ENCODE assay signal across 10 cellular contexts in the genomic region with DNA sequence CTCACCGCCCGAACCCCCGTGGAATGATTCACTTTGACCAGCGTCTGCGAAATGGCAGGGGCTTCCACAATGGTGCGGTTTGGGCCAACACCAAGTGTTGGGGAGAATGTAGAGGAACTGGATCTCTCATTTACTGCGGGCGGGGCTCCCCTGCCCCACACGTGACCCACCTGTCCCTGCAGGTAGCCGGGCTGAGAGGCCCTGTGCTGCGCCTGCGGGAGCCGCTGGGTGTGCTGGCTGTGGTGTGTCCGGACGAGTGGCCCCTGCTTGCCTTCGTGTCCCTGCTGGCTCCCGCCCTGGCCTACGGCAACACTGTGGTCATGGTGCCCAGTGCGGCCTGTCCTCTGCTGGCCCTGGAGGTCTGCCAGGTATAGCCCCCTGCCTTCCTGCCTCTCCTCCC. TPM values are rescaled to one million over a fixed set of nuclear protein-coding genes. Genes with fewer than 3 reads are reported as not detected.
DNase-seq lines count a peak whose midpoint lies in the region; FAIRE-seq and TF ChIP-seq lines count a peak whose summit lies in the region.
"Had no signal": no experiment of that assay in that cellular context is flagged by ENCODE, and none has a peak within 500 bp of the region (broad histone marks: within the 10 kb centered on the region; RNA-seq: fewer than 3 reads in every experiment).

No MANE protein-coding gene starts in this region.

- TF ChIP-seq EP300 in tibial nerve (IDR thresholded peaks at IDR 0.05): no peak

- H3K9me3 Mint-ChIP-seq in activated naive CD4-positive, alpha-beta T cell treated with anti-CD3 and anti-CD28 coated beads, Interleukin-2, amount 10 ng/mL, durations not matched to agents 7 days and 5 days: no peaks in the 10 kb centered on the region
- H3K9me3 Mint-ChIP-seq in activated T-helper 1 cell treated with anti-CD3 and anti-CD28 coated beads, Interleukin-12 subunit alpha, Interleukin-12 subunit beta, Interleukin-2, Interleukin-4 antibody, amounts not matched to agents 30 ng/mL and 10 ng/mL and 1 ng/mL, durations not matched to agents 14 hours and 24 hours and 36 hours: no peaks in the 10 kb centered on the region

- WGBS in tibial nerve, 2 donors: 86 to 87% methylated on average over 11 to 12 of the region's 19 CpGs

- peak overlapping the region; percentile 47 for H3K9ac ChIP-seq in keratinocyte (ENCODE audit: control insufficient read depth, extremely low read depth, insufficient read depth, low read length)

- H3K4me3 Mint-ChIP-seq in activated naive CD4-positive, alpha-beta T cell treated with anti-CD3 and anti-CD28 coated beads, Interleukin-2, amount 10 ng/mL, durations not matched to agents 7 days and 5 days: no peak overlapping the region
- no peak overlapping the region for H3K4me3 Mint-ChIP-seq in activated T-helper 1 cell treated with anti-CD3 and anti-CD28 coated beads, Interleukin-12 subunit alpha, Interleukin-12 subunit beta, Interleukin-2, Interleukin-4 antibody, amounts not matched to agents 30 ng/mL and 10 ng/mL and 1 ng/mL, durations not matched to agents 14 hours and 24 hours and 36 hours

- no peak for DNase-seq in activated naive CD4-positive, alpha-beta T cell treated with anti-CD3 and anti-CD28 coated beads, Interleukin-2, amount 10 ng/mL, durations not matched to agents 7 days and 5 days
- DNase-seq in activated naive CD4-positive, alpha-beta T cell treated with anti-CD3 and anti-CD28 coated beads, Interleukin-2, amount 50 U/mL, for 16 hours: no peak
- no peak for DNase-seq in activated T-helper 1 cell treated with anti-CD3 and anti-CD28 coated beads, Interleukin-12 subunit alpha, Interleukin-12 subunit beta, Interleukin-2, Interleukin-4 antibody, amounts not matched to agents 30 ng/mL and 10 ng/mL and 1 ng/mL, durations not matched to agents 14 hours and 24 hours and 36 hours (ENCODE audit: low spot score)
- peak; percentile 59 for DNase-seq in keratinocyte (ENCODE audit: low read depth, low spot score)
- DNase-seq in tibial nerve (ENCODE audit: low spot score in 2 of 2): no peak
- DNase-seq in foreskin melanocyte: no peak
- DNase-seq in NCI-H82 treated with DMSO at 0.1 percent for 48 hours (lab: John Stamatoyannopoulos, UW; ENCODE audit: unreplicated experiment): no peak
- no peak for DNase-seq in OCI-M2 (lab: John Stamatoyannopoulos, UW; ENCODE audit: unreplicated experiment)

- dilution Hi-C loops in keratinocyte (cut with MboI; ENCODE audit: extremely low pct_ligation_motif_present, low sequenced_read_pairs): no loop called here

- no peak for TF ChIP-seq POLR2A in tibial nerve (IDR thresholded peaks at IDR 0.05)

- H3K9me1 ChIP-seq in keratinocyte (ENCODE audit: control insufficient read depth, extremely low read depth, insufficient read depth, low read length): no peaks in the 10 kb centered on the region

- H3K4me1 Mint-ChIP-seq in activated naive CD4-positive, alpha-beta T cell treated with anti-CD3 and anti-CD28 coated beads, Interleukin-2, amount 10 ng/mL, durations not matched to agents 7 days and 5 days: peaks cover 52% of the 10 kb centered on the region
- H3K4me1 Mint-ChIP-seq in activated T-helper 1 cell treated with anti-CD3 and anti-CD28 coated beads, Interleukin-12 subunit alpha, Interleukin-12 subunit beta, Interleukin-2, Interleukin-4 antibody, amounts not matched to agents 30 ng/mL and 10 ng/mL and 1 ng/mL, durations not matched to agents 14 hours and 24 hours and 36 hours (ENCODE audit: low read depth): peaks cover 29% of the 10 kb centered on the region

- H3K9me3 ChIP-seq in keratinocyte (ENCODE audit: control insufficient read depth, low read depth, low read length) (no peaks in the 10 kb centered on the region), tibial nerve (no peaks in the 10 kb centered on the region)

- TF ChIP-seq CTCF in keratinocyte (optimal IDR thresholded peaks at IDR 0.05 in 1 of 3, IDR thresholded peaks at IDR 0.05 in 1 of 3, conservative IDR thresholded peaks at IDR 0.05 in 1 of 3; ENCODE audit: extremely low read depth in 1 of 3, insufficient read depth in 2 of 3, low read length in 3 of 3) (peak in 1 of 3 experiments; percentile 30), tibial nerve (IDR thresholded peaks at IDR 0.05) (no peak)

- peaks cover 14% of the 10 kb centered on the region for H3K36me3 Mint-ChIP-seq in activated naive CD4-positive, alpha-beta T cell treated with anti-CD3 and anti-CD28 coated beads, Interleukin-2, amount 10 ng/mL, durations not matched to agents 7 days and 5 days
- peaks cover 3% of the 10 kb centered on the region for H3K36me3 Mint-ChIP-seq in activated T-helper 1 cell treated with anti-CD3 and anti-CD28 coated beads, Interleukin-12 subunit alpha, Interleukin-12 subunit beta, Interleukin-2, Interleukin-4 antibody, amounts not matched to agents 30 ng/mL and 10 ng/mL and 1 ng/mL, durations not matched to agents 14 hours and 24 hours and 36 hours (ENCODE audit: low read depth)

- peak overlapping the region; percentile 73 for H2AFZ ChIP-seq in keratinocyte (ENCODE audit: control insufficient read depth, low read length)

- H3K27ac ChIP-seq in keratinocyte (ENCODE audit: control insufficient read depth, insufficient read depth, low read length): peak overlapping the region; percentile 69
- H3K27ac ChIP-seq in tibial nerve: peak overlapping the region in 3 of 4 donors; percentile 66 to 82 (median 82)

- no peaks in the 10 kb centered on the region for H4K20me1 ChIP-seq in keratinocyte (ENCODE audit: control insufficient read depth, extremely low read depth, insufficient read depth, low read length)

- H3K4me2 ChIP-seq in keratinocyte (ENCODE audit: control insufficient read depth, extremely low read depth, insufficient read depth, low read depth, low read length): peak overlapping the region; percentile 73

- H3K4me1 ChIP-seq in keratinocyte (ENCODE audit: control insufficient read depth, extremely low read depth, insufficient read depth, low read length): peaks cover 15% of the 10 kb centered on the region
- peaks cover 0 to 24% (median 8%) of the 10 kb centered on the region in 4 donors for H3K4me1 ChIP-seq in tibial nerve

- intact Hi-C loops in activated T-helper 1 cell treated with anti-CD3 and anti-CD28 coated beads, Interleukin-12 subunit alpha, Interleukin-12 subunit beta, Interleukin-2, Interleukin-4 antibody, amounts not matched to agents 30 ng/mL and 10 ng/mL and 1 ng/mL, durations not matched to agents 14 hours and 24 hours and 36 hours (cut with micrococcal nuclease): no loop called here

- no peaks in the 10 kb centered on the region for H3K27me3 ChIP-seq in keratinocyte (ENCODE audit: control insufficient read depth, extremely low read depth, insufficient read depth, low read length)
- no peaks in the 10 kb centered on the region for H3K27me3 ChIP-seq in tibial nerve

- peak overlapping the region; percentile 99 for H3K27ac Mint-ChIP-seq in activated naive CD4-positive, alpha-beta T cell treated with anti-CD3 and anti-CD28 coated beads, Interleukin-2, amount 10 ng/mL, durations not matched to agents 7 days and 5 days
- H3K27ac Mint-ChIP-seq in activated T-helper 1 cell treated with anti-CD3 and anti-CD28 coated beads, Interleukin-12 subunit alpha, Interleukin-12 subunit beta, Interleukin-2, Interleukin-4 antibody, amounts not matched to agents 30 ng/mL and 10 ng/mL and 1 ng/mL, durations not matched to agents 14 hours and 24 hours and 36 hours: peak overlapping the region; percentile 99

- peaks cover 0 to 2% of the 10 kb centered on the region in 2 experiments for H3K36me3 ChIP-seq in keratinocyte (ENCODE audit: control insufficient read depth in 2 of 2, extremely low read depth in 1 of 2, insufficient read depth in 2 of 2, low read length in 2 of 2)
- peaks cover 0 to 56% (median 0%) of the 10 kb centered on the region in 3 donors for H3K36me3 ChIP-seq in tibial nerve

- H3K27me3 Mint-ChIP-seq in activated naive CD4-positive, alpha-beta T cell treated with anti-CD3 and anti-CD28 coated beads, Interleukin-2, amount 10 ng/mL, durations not matched to agents 7 days and 5 days: no peaks in the 10 kb centered on the region
- H3K27me3 Mint-ChIP-seq in activated T-helper 1 cell treated with anti-CD3 and anti-CD28 coated beads, Interleukin-12 subunit alpha, Interleukin-12 subunit beta, Interleukin-2, Interleukin-4 antibody, amounts not matched to agents 30 ng/mL and 10 ng/mL and 1 ng/mL, durations not matched to agents 14 hours and 24 hours and 36 hours (ENCODE audit: insufficient read depth): no peaks in the 10 kb centered on the region

- H3K79me2 ChIP-seq in keratinocyte (ENCODE audit: control insufficient read depth, insufficient read depth, low read length): no peaks in the 10 kb centered on the region

- FAIRE-seq in keratinocyte (lab: Jason Lieb, UNC): peak; percentile 87
- FAIRE-seq: colon had no signal

- CTCF ChIA-PET in activated naive CD4-positive, alpha-beta T cell treated with anti-CD3 and anti-CD28 coated beads, Interleukin-2, amount 10 ng/mL, durations not matched to agents 7 days and 5 days (lab: Charles Lee): no interaction called here

- H3K4me3 ChIP-seq in keratinocyte (ENCODE audit: control insufficient read depth in 2 of 3, extremely low read depth in 1 of 3, insufficient read depth in 2 of 3, low read depth in 1 of 3, low read length in 3 of 3) (peak overlapping the region in 2 of 3 experiments; percentile 12 to 25), tibial nerve (no peak overlapping the region)

RNA-seq across cellular contexts. Expression of gene FLT3LG, which starts 5.8 kb away (rescaled TPM):
- total RNA-seq in activated T-helper 1 cell treated with anti-CD3 and anti-CD28 coated beads, Interleukin-12 subunit alpha, Interleukin-12 subunit beta, Interleukin-2, Interleukin-4 antibody, amounts not matched to agents 30 ng/mL and 10 ng/mL and 1 ng/mL, durations not matched to agents 14 hours and 24 hours and 36 hours: 58.4 and 65.4 TPM in 2 replicates
- polyA plus RNA-seq in keratinocyte: 0.80 to 1.7 TPM (median 1.3 TPM) in 3 replicates
- not detected for polyA plus RNA-seq in keratinocyte (2011; ENCODE audit: low read depth)
- polyA plus RNA-seq in keratinocyte (2011; cell fraction: cytosol; rRNA removed): 0.53 and 1.6 TPM in 2 replicates
- 0.76 and 0.95 TPM in 2 replicates for polyA plus RNA-seq in keratinocyte (2011; cell fraction: nucleus; rRNA removed)
- polyA plus RNA-seq in keratinocyte (2012; ENCODE audit: low replicate concordance): 0.47 and 4.0 TPM in 2 replicates
- polyA minus RNA-seq in keratinocyte: 1.2 to 4.6 TPM in 2 of 3 replicates, not detected in the other
- 2.5 TPM for polyA minus RNA-seq in keratinocyte (2011; cell fraction: cytosol; rRNA and poly(A)+ RNA removed)
- polyA minus RNA-seq in keratinocyte (2011; cell fraction: nucleus; rRNA and poly(A)+ RNA removed): 0.53 TPM in 1 of 2 replicates, not detected in the other
- total RNA-seq in tibial nerve: 10 to 100 TPM in 2 of 4 donors, 1 to 10 TPM in 2; 3.6 to 13.8 (median 8.4) TPM
- total RNA-seq: G401 had no signal

RNA-seq across cellular contexts. Expression of gene ALDH16A1, which starts 15.2 kb away (rescaled TPM):
- total RNA-seq in activated T-helper 1 cell treated with anti-CD3 and anti-CD28 coated beads, Interleukin-12 subunit alpha, Interleukin-12 subunit beta, Interleukin-2, Interleukin-4 antibody, amounts not matched to agents 30 ng/mL and 10 ng/mL and 1 ng/mL, durations not matched to agents 14 hours and 24 hours and 36 hours: 23.1 and 24.5 TPM in 2 replicates
- 7.1 to 12.2 TPM (median 9.8 TPM) in 3 replicates for polyA plus RNA-seq in keratinocyte
- polyA plus RNA-seq in keratinocyte (2011; ENCODE audit: low read depth): 4.1 TPM
- polyA plus RNA-seq in keratinocyte (2011; cell fraction: cytosol; rRNA removed): 3.8 and 12.0 TPM in 2 replicates
- polyA plus RNA-seq in keratinocyte (2011; cell fraction: nucleus; rRNA removed): 16.6 and 27.7 TPM in 2 replicates
- polyA plus RNA-seq in keratinocyte (2012; ENCODE audit: low replicate concordance): 11.2 and 20.9 TPM in 2 replicates
- 8.6 to 12.1 TPM (median 8.6 TPM) in 3 replicates for polyA minus RNA-seq in keratinocyte
- 55.1 TPM for polyA minus RNA-seq in keratinocyte (2011; cell fraction: cytosol; rRNA and poly(A)+ RNA removed)
- polyA minus RNA-seq in keratinocyte (2011; cell fraction: nucleus; rRNA and poly(A)+ RNA removed): 17.8 and 19.5 TPM in 2 replicates
- 10 to 100 TPM; 33.9 to 70.5 (median 63.5) TPM for total RNA-seq in tibial nerve

RNA-seq across cellular contexts. Expression of gene PIH1D1, which starts 16.6 kb away (rescaled TPM):
- total RNA-seq in activated T-helper 1 cell treated with anti-CD3 and anti-CD28 coated beads, Interleukin-12 subunit alpha, Interleukin-12 subunit beta, Interleukin-2, Interleukin-4 antibody, amounts not matched to agents 30 ng/mL and 10 ng/mL and 1 ng/mL, durations not matched to agents 14 hours and 24 hours and 36 hours: 124 and 126 TPM in 2 replicates
- 29.0 to 40.7 TPM (median 37.8 TPM) in 3 replicates for polyA plus RNA-seq in keratinocyte
- polyA plus RNA-seq in keratinocyte (2011; ENCODE audit: low read depth): 28.1 TPM
- 21.0 and 30.4 TPM in 2 replicates for polyA plus RNA-seq in keratinocyte (2011; cell fraction: cytosol; rRNA removed)
- polyA plus RNA-seq in keratinocyte (2011; cell fraction: nucleus; rRNA removed): 52.1 and 56.4 TPM in 2 replicates
- 37.2 and 37.3 TPM in 2 replicates for polyA plus RNA-seq in keratinocyte (2012; ENCODE audit: low replicate concordance)
- 23.7 to 31.4 TPM (median 26.2 TPM) in 3 replicates for polyA minus RNA-seq in keratinocyte
- polyA minus RNA-seq in keratinocyte (2011; cell fraction: cytosol; rRNA and poly(A)+ RNA removed): 20.5 TPM
- 8.1 and 17.3 TPM in 2 replicates for polyA minus RNA-seq in keratinocyte (2011; cell fraction: nucleus; rRNA and poly(A)+ RNA removed)
- total RNA-seq in tibial nerve: 100 to 1,000 TPM in 3 of 4 donors, 10 to 100 TPM in 1; 85.0 to 128 (median 110) TPM

RNA-seq across cellular contexts. Expression of gene RPL13A, which starts 19.2 kb away (rescaled TPM):
- total RNA-seq in activated T-helper 1 cell treated with anti-CD3 and anti-CD28 coated beads, Interleukin-12 subunit alpha, Interleukin-12 subunit beta, Interleukin-2, Interleukin-4 antibody, amounts not matched to agents 30 ng/mL and 10 ng/mL and 1 ng/mL, durations not matched to agents 14 hours and 24 hours and 36 hours: 2,876 and 2,988 TPM in 2 replicates
- polyA plus RNA-seq in keratinocyte: 1,826 to 4,676 TPM (median 3,383 TPM) in 3 replicates
- polyA plus RNA-seq in keratinocyte (2011; ENCODE audit: low read depth): 1,172 TPM
- 2,271 and 4,389 TPM in 2 replicates for polyA plus RNA-seq in keratinocyte (2011; cell fraction: cytosol; rRNA removed)
- polyA plus RNA-seq in keratinocyte (2011; cell fraction: nucleus; rRNA removed): 847 and 1,123 TPM in 2 replicates
- polyA plus RNA-seq in keratinocyte (2012; ENCODE audit: low replicate concordance): 3,372 and 3,518 TPM in 2 replicates
- polyA minus RNA-seq in keratinocyte: 834 to 2,199 TPM (median 1,514 TPM) in 3 replicates
- polyA minus RNA-seq in keratinocyte (2011; cell fraction: cytosol; rRNA and poly(A)+ RNA removed): 1,948 TPM
- 676 and 708 TPM in 2 replicates for polyA minus RNA-seq in keratinocyte (2011; cell fraction: nucleus; rRNA and poly(A)+ RNA removed)
- total RNA-seq in tibial nerve: 1,000 to 10,000 TPM; 3,111 to 3,948 (median 3,333) TPM

RNA-seq across cellular contexts. Expression of gene SLC17A7, which starts 26.9 kb away (rescaled TPM):
- 0.16 TPM in 1 of 2 replicates, not detected in the other for total RNA-seq in activated T-helper 1 cell treated with anti-CD3 and anti-CD28 coated beads, Interleukin-12 subunit alpha, Interleukin-12 subunit beta, Interleukin-2, Interleukin-4 antibody, amounts not matched to agents 30 ng/mL and 10 ng/mL and 1 ng/mL, durations not matched to agents 14 hours and 24 hours and 36 hours
- polyA plus RNA-seq in keratinocyte: 0.04 to 0.12 TPM (median 0.04 TPM) in 3 replicates
- polyA plus RNA-seq in keratinocyte (2011; ENCODE audit: low read depth): 0.09 TPM
- 0.09 and 0.10 TPM in 2 replicates for polyA plus RNA-seq in keratinocyte (2011; cell fraction: cytosol; rRNA removed)
- polyA plus RNA-seq in keratinocyte (2011; cell fraction: nucleus; rRNA removed): 0.20 and 0.29 TPM in 2 replicates
- 0.09 and 0.17 TPM in 2 replicates for polyA plus RNA-seq in keratinocyte (2012; ENCODE audit: low replicate concordance)
- polyA minus RNA-seq in keratinocyte: 0.07 TPM in 1 of 3 replicates, not detected in the others
- polyA minus RNA-seq in keratinocyte (2011; cell fraction: cytosol; rRNA and poly(A)+ RNA removed): not detected
- not detected in 2 replicates for polyA minus RNA-seq in keratinocyte (2011; cell fraction: nucleus; rRNA and poly(A)+ RNA removed)
- total RNA-seq in tibial nerve: 1 to 10 TPM; 2.4 to 7.1 (median 6.2) TPM

Comparison
In these comparisons a context has a peak if more than half of its experiments do, and no peak if none do; other contexts are left out.
1. H3K4me3 ChIP-seq: peak in keratinocyte (2 of 3); none in tibial nerve (0 of 4).